21 cellular contexts compared by ENCODE assay signal in the genomic region with DNA sequence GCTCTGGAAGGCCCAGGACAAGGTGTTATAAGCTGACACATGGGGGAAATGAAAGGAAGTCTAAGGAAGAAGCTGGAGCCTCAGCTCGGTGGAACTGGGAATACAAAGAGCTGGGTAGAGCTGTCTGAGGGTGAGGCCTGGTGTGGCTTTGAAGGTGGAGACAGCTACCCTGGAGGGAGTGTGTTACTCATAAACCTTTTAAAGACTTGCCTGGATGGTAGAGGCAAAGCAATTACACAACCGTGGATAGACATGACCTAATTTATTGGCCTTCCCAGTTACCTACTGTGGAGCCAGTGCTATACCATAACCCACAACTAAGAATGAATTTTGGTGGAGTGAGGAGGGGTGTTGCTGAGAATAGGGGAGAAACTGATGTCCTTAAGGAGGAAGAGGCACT. TPM values are rescaled to one million over a fixed set of nuclear protein-coding genes. Genes with fewer than 3 reads are reported as not detected.
DNase-seq lines count a peak whose midpoint lies in the region; ATAC-seq and TF ChIP-seq lines count a peak whose summit lies in the region.
"Had no signal": no experiment of that assay in that cellular context is flagged by ENCODE, and none has a peak within 500 bp of the region (broad histone marks: within the 10 kb centered on the region; RNA-seq: fewer than 3 reads in every experiment).

No MANE protein-coding gene starts in this region.

- H3K9me3 ChIP-seq in Caco-2 (no peaks in the 10 kb centered on the region), Panc1 (ENCODE audit: control insufficient read depth, insufficient read depth, low read depth, low read length) (peaks cover 4% of the 10 kb centered on the region; the same call in 1 of the 2 replicates)
- H3K9me3 ChIP-seq: thyroid gland had no signal

- intact Hi-C loops in Caco-2 (cut with micrococcal nuclease; ENCODE audit: unreplicated experiment): loop anchor here (5.0 kb wide), 1 partner anchor 74 kb away; the partner anchor contains the start of gene POGLUT3
- intact Hi-C loops in Panc1 (cut with micrococcal nuclease; ENCODE audit: unreplicated experiment): no loop called here

- H3K9me3 Mint-ChIP-seq in Caco-2 (ENCODE audit: unreplicated experiment): no peaks in the 10 kb centered on the region
- no peaks in the 10 kb centered on the region for H3K9me3 Mint-ChIP-seq in osteocyte (ENCODE audit: unreplicated experiment)
- no peaks in the 10 kb centered on the region for H3K9me3 Mint-ChIP-seq in activated CD8-positive, alpha-beta T cell treated with anti-CD3 and anti-CD28 coated beads, Interleukin-2, amount 10 ng/mL, durations not matched to agents 7 days and 5 days (ENCODE audit: insufficient read depth)
- H3K9me3 Mint-ChIP-seq: effector memory CD8-positive, alpha-beta T cell; stimulated activated effector memory CD8-positive, alpha-beta T cell treated with anti-CD3 and anti-CD28 coated beads, Interleukin-12 subunit alpha, Interleukin-12 subunit beta, amount 100 ng/mL, for 72 hours; T-helper 2 cell treated with Interferon-gamma antibody and Interleukin-4, amounts not matched to agents 5 μg/mL and 100 μg/mL, for 36 hours had no signal

- H3K36me3 ChIP-seq in Caco-2 (ENCODE audit: control insufficient read depth, insufficient read depth, low read length) (no peaks in the 10 kb centered on the region; the same call in 1 of the 2 replicates), Panc1 (ENCODE audit: control insufficient read depth, insufficient read depth, low read length) (no peaks in the 10 kb centered on the region)
- H3K36me3 ChIP-seq: thyroid gland had no signal

- H3K36me3 Mint-ChIP-seq in Caco-2 (ENCODE audit: insufficient read depth, unreplicated experiment): no peaks in the 10 kb centered on the region
- H3K36me3 Mint-ChIP-seq in osteocyte (ENCODE audit: unreplicated experiment): no peaks in the 10 kb centered on the region
- H3K36me3 Mint-ChIP-seq in activated CD8-positive, alpha-beta T cell treated with anti-CD3 and anti-CD28 coated beads, Interleukin-2, amount 10 ng/mL, durations not matched to agents 7 days and 5 days (ENCODE audit: low read depth): no peaks in the 10 kb centered on the region
- H3K36me3 Mint-ChIP-seq: CD4-positive, alpha-beta memory T cell; stimulated activated effector memory CD8-positive, alpha-beta T cell treated with anti-CD3 and anti-CD28 coated beads, Interleukin-12 subunit alpha, Interleukin-12 subunit beta, amount 100 ng/mL, for 72 hours had no signal

- no peaks in the 10 kb centered on the region for H3K27me3 ChIP-seq in Caco-2 (replicated peaks; ENCODE audit: control insufficient read depth, insufficient read depth, low read length)
- no peaks in the 10 kb centered on the region for H3K27me3 ChIP-seq in Panc1 (ENCODE audit: control insufficient read depth, insufficient read depth, low read length)
- H3K27me3 ChIP-seq: thyroid gland had no signal

- peaks cover 24% of the 10 kb centered on the region for H3K4me1 Mint-ChIP-seq in Caco-2 (ENCODE audit: low read depth, unreplicated experiment)
- H3K4me1 Mint-ChIP-seq in osteocyte (ENCODE audit: unreplicated experiment): no peaks in the 10 kb centered on the region
- H3K4me1 Mint-ChIP-seq in activated CD8-positive, alpha-beta T cell treated with anti-CD3 and anti-CD28 coated beads, Interleukin-2, amount 10 ng/mL, durations not matched to agents 7 days and 5 days (ENCODE audit: low read depth): peaks cover 3% of the 10 kb centered on the region
- H3K4me1 Mint-ChIP-seq: stimulated activated effector memory CD8-positive, alpha-beta T cell treated with anti-CD3 and anti-CD28 coated beads, Interleukin-12 subunit alpha, Interleukin-12 subunit beta, amount 100 ng/mL, for 72 hours had no signal

- no peaks in the 10 kb centered on the region for H3K27me3 Mint-ChIP-seq in Caco-2 (ENCODE audit: insufficient read depth, unreplicated experiment)
- no peaks in the 10 kb centered on the region for H3K27me3 Mint-ChIP-seq in osteocyte (ENCODE audit: unreplicated experiment)
- H3K27me3 Mint-ChIP-seq in activated CD8-positive, alpha-beta T cell treated with anti-CD3 and anti-CD28 coated beads, Interleukin-2, amount 10 ng/mL, durations not matched to agents 7 days and 5 days (ENCODE audit: low read depth): no peaks in the 10 kb centered on the region
- H3K27me3 Mint-ChIP-seq: CD4-positive, alpha-beta memory T cell; effector memory CD8-positive, alpha-beta T cell had no signal

- no peak overlapping the region for H3K27ac ChIP-seq in Panc1 (ENCODE audit: low read length)
- H3K27ac ChIP-seq: thyroid gland had no signal

- POLR2A ChIA-PET in Caco-2 (lab: Charles Lee) (no interaction called here), Panc1 (lab: Charles Lee) (no interaction called here)
- POLR2A ChIA-PET in activated CD8-positive, alpha-beta T cell treated with anti-CD3 and anti-CD28 coated beads, Interleukin-2, amount 10 ng/mL, durations not matched to agents 7 days and 5 days (lab: Charles Lee): no interaction called here

- no peak for DNase-seq in Caco-2
- no peak for DNase-seq in Panc1 (ENCODE audit: low read depth, low spot score)
- peak; percentile 19 for DNase-seq in osteocyte (ENCODE audit: extremely low spot score, unreplicated experiment)
- DNase-seq in activated CD8-positive, alpha-beta T cell treated with anti-CD3 and anti-CD28 coated beads, Interleukin-2, amount 10 ng/mL, durations not matched to agents 7 days and 5 days: no peak
- DNase-seq in NCI-H524 (lab: John Stamatoyannopoulos, UW): no peak
- no peak for DNase-seq in NCI-H1105 (lab: John Stamatoyannopoulos, UW)
- DNase-seq in GM19238 (ENCODE audit: insufficient read length, low spot score): no peak
- DNase-seq: activated CD4-positive, CD25-positive, alpha-beta regulatory T cell treated with anti-CD3 and anti-CD28 coated beads, Interleukin-2, amount 50 U/mL, for 72 hours; activated effector memory CD4-positive, alpha-beta T cell treated with anti-CD3 and anti-CD28 coated beads, Interleukin-2, amount 50 U/mL, for 16 hours; CD4-positive, alpha-beta memory T cell; DMS53; effector memory CD8-positive, alpha-beta T cell; mesenchymal stem cell; MV-4-11; NCI-H748 treated with DMSO at 0.1 percent for 48 hours; OCI-M1; stimulated activated CD4-positive, alpha-beta T cell treated with anti-CD3 and anti-CD28 coated beads, Interleukin-15, amount 100 ng/mL, for 24 hours; thyroid gland had no signal

- H3K4me3 Mint-ChIP-seq in Caco-2 (ENCODE audit: unreplicated experiment): no peak overlapping the region
- H3K4me3 Mint-ChIP-seq in osteocyte (ENCODE audit: unreplicated experiment): no peak overlapping the region
- no peak overlapping the region for H3K4me3 Mint-ChIP-seq in activated CD8-positive, alpha-beta T cell treated with anti-CD3 and anti-CD28 coated beads, Interleukin-2, amount 10 ng/mL, durations not matched to agents 7 days and 5 days
- H3K4me3 Mint-ChIP-seq: effector memory CD8-positive, alpha-beta T cell; stimulated activated effector memory CD8-positive, alpha-beta T cell treated with anti-CD3 and anti-CD28 coated beads, Interleukin-12 subunit alpha, Interleukin-12 subunit beta, amount 100 ng/mL, for 72 hours; T-helper 2 cell treated with Interferon-gamma antibody and Interleukin-4, amounts not matched to agents 5 μg/mL and 100 μg/mL, for 36 hours had no signal

- BruUV-seq in Caco-2 (replicated peaks; lab: Mats Ljungman, UMichigan) (no TSS peak), Panc1 (replicated peaks; lab: Mats Ljungman, UMichigan) (no TSS peak)

- peaks cover 19% of the 10 kb centered on the region for H3K4me1 ChIP-seq in Caco-2
- H3K4me1 ChIP-seq in Panc1 (ENCODE audit: control insufficient read depth, insufficient read depth, low read length): no peaks in the 10 kb centered on the region
- H3K4me1 ChIP-seq: thyroid gland had no signal

- in situ Hi-C loops in Panc1 (cut with HindIII; ENCODE audit: low pct_unique_long_range_greater_than_20kb, low sequenced_read_pairs): no loop called here

- no peak overlapping the region for H3K4me3 ChIP-seq in Caco-2 (ENCODE audit: low read depth, low read length)
- no peak overlapping the region for H3K4me3 ChIP-seq in Panc1 (ENCODE audit: low read depth in 2 of 2, low read length in 2 of 2)
- H3K4me3 ChIP-seq: thyroid gland had no signal

- CTCF ChIA-PET in Caco-2 (lab: Charles Lee) (no interaction called here), Panc1 (lab: Charles Lee) (no interaction called here)
- CTCF ChIA-PET in activated CD8-positive, alpha-beta T cell treated with anti-CD3 and anti-CD28 coated beads, Interleukin-2, amount 10 ng/mL, durations not matched to agents 7 days and 5 days (lab: Charles Lee): no interaction called here

- H3K27ac Mint-ChIP-seq in Caco-2 (ENCODE audit: unreplicated experiment) (peak overlapping the region; percentile 33), osteocyte (ENCODE audit: unreplicated experiment) (no peak overlapping the region)
- H3K27ac Mint-ChIP-seq in activated CD8-positive, alpha-beta T cell treated with anti-CD3 and anti-CD28 coated beads, Interleukin-2, amount 10 ng/mL, durations not matched to agents 7 days and 5 days: no peak overlapping the region
- H3K27ac Mint-ChIP-seq: CD4-positive, alpha-beta memory T cell; effector memory CD8-positive, alpha-beta T cell; stimulated activated effector memory CD8-positive, alpha-beta T cell treated with anti-CD3 and anti-CD28 coated beads, Interleukin-12 subunit alpha, Interleukin-12 subunit beta, amount 100 ng/mL, for 72 hours; T-helper 2 cell treated with Interferon-gamma antibody and Interleukin-4, amounts not matched to agents 5 μg/mL and 100 μg/mL, for 36 hours had no signal

- ATAC-seq in Panc1 (0 out of 2 replicates have a peak, but pooled peaks have one; percentile 38), esophagus mucosa (peak; percentile 99)
- no peak for ATAC-seq in activated CD8-positive, alpha-beta T cell treated with anti-CD3 and anti-CD28 coated beads, Interleukin-2, amount 10 ng/mL, durations not matched to agents 7 days and 5 days
- ATAC-seq: effector memory CD8-positive, alpha-beta T cell; stimulated activated effector memory CD8-positive, alpha-beta T cell treated with anti-CD3 and anti-CD28 coated beads, Interleukin-12 subunit alpha, Interleukin-12 subunit beta, amount 100 ng/mL, for 72 hours had no signal

- TF ChIP-seq CTCF in Caco-2 (IDR thresholded peaks at IDR 0.05; ENCODE audit: insufficient read depth in 1 of 2, low read depth in 1 of 2, low read length in 1 of 2, severe bottlenecking in 1 of 2, unreplicated experiment in 1 of 2) (no peak), Panc1 (IDR thresholded peaks at IDR 0.05) (no peak), osteocyte (IDR thresholded peaks at IDR 0.05) (no peak)

RNA-seq across cellular contexts. Expression of gene EXPH5, which starts 22.6 kb away (rescaled TPM):
- total RNA-seq in Caco-2 (2022): 15.3 and 18.1 TPM in 2 replicates
- total RNA-seq in Panc1 (2021; ENCODE audit: unreplicated experiment): 0.85 TPM
- 0.04 TPM for polyA plus RNA-seq in Panc1 (2012; ENCODE audit: insufficient read length)
- 24.6 TPM for total RNA-seq in esophagus mucosa
- total RNA-seq in osteocyte: 0.59 and 1.5 TPM in 2 replicates
- 1 to 10 TPM; 1.9 to 2.1 TPM for total RNA-seq in activated CD8-positive, alpha-beta T cell treated with anti-CD3 and anti-CD28 coated beads, Interleukin-2, amount 10 ng/mL, durations not matched to agents 7 days and 5 days
